ENCODE assay signal across 1 cellular context in the genomic region with DNA sequence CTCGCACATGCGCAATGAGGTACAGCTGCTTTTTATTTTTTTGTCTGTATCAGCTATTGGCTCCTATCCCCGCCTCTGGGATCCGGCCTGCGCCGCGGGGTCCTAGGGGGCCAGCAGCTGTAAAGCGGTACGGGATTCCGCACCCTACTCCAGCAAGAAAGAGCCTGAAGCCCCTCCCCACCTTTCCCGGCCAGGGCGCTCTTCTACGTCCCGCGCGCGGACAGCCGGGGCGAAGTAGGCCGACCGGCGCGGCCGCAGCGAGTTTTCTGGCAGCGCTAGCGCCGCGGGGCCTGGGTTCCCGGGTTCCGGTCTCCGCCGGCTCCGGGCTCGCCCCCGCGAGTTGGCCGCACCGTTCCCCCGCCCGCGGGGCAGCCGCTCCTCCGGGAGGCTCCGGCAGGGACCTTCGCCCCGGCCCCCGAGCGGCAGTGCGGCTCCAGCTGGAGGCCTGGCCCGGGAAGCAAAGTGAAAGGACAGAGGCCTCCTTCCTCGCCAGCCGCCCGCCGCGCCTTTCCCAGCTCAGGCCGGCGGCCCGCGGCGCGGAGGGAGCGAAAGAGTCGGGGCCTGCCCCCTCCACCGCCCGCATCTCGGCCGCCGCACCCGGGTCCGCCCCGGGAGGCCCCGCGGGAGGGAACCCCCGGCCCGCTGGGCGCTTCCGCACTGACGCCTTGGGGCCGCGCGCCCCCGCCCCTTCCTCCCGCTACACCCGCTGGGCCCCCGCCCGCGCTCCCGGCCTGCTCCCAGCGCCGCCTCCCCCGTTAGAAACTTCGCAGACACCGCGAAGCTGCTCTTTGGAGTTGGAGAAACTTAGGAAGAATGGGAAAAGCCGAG.
TF ChIP-seq lines count a peak whose summit lies in the region.

No MANE protein-coding gene starts in this region.

TF ChIP-seq in K562, 482 proteins besides CTCF, POLR2A, EP300 and RAD21 (continued from another document and continues in another):
- TF ChIP-seq ZBTB40 (IDR thresholded peaks at IDR 0.05) (no peak), ZBTB40 (CRISPR knock-in tag; IDR thresholded peaks at IDR 0.05) (no peak), ZNF224 (CRISPR knock-in tag; IDR thresholded peaks at IDR 0.05) (no peak), SP2 (IDR thresholded peaks at IDR 0.05; ENCODE audit: extremely low read depth, low read depth, low read length, poor library complexity, severe bottlenecking) (no peak), JUNB (CRISPR knock-in tag; conservative IDR thresholded peaks at IDR 0.05) (no peak), KLF16 (IDR thresholded peaks at IDR 0.05) (no peak), ZNF644 (tag; IDR thresholded peaks at IDR 0.05; ENCODE audit: low read depth) (no peak), NONO (IDR thresholded peaks at IDR 0.05; ENCODE audit: low read depth in 2 of 2, low read length in 1 of 2) (peak; percentile 16 to 74; a peak in 2 of 4 replicates), NFIX (CRISPR knock-in tag; IDR thresholded peaks at IDR 0.05; ENCODE audit: low read depth) (no peak), MYC (IDR thresholded peaks at IDR 0.05; ENCODE audit: low read depth, low read length) (peak; percentile 43; the same call in 1 of the 2 replicates), MYC (CRISPR knock-in tag; IDR thresholded peaks at IDR 0.05; ENCODE audit: borderline replicate concordance, low read depth) (no peak), JUND (IDR thresholded peaks at IDR 0.05; ENCODE audit: borderline replicate concordance, low read depth, low read length) (no peak), JUND (tag; IDR thresholded peaks at IDR 0.05; ENCODE audit: borderline replicate concordance, low read depth, low read length) (no peak; the same call in 2 of the 3 replicates), NR2F6 (CRISPR knock-in tag; IDR thresholded peaks at IDR 0.05) (no peak), ZNF165 (CRISPR knock-in tag; IDR thresholded peaks at IDR 0.05; ENCODE audit: borderline replicate concordance) (no peak), OTX1 (CRISPR knock-in tag; IDR thresholded peaks at IDR 0.05) (peak; percentile 9; the same call in 1 of the 2 replicates), RNF2 (IDR thresholded peaks at IDR 0.05) (no peak), CHAMP1 (IDR thresholded peaks at IDR 0.05) (peak; percentile 15; the same call in 1 of the 2 replicates), SMAD3 (CRISPR knock-in tag; conservative IDR thresholded peaks at IDR 0.05) (no peak), TCF7L2 (IDR thresholded peaks at IDR 0.05; ENCODE audit: low read depth, low read length) (no peak), HSF4 (CRISPR knock-in tag; IDR thresholded peaks at IDR 0.05; ENCODE audit: borderline replicate concordance) (no peak), ZNF232 (CRISPR knock-in tag; IDR thresholded peaks at IDR 0.05) (no peak), MED1 (CRISPR knock-in tag; IDR thresholded peaks at IDR 0.05; ENCODE audit: borderline replicate concordance) (no peak), ETS2 (tag; IDR thresholded peaks at IDR 0.05; ENCODE audit: borderline replicate concordance, poor library complexity, severe bottlenecking) (no peak), SIN3A (IDR thresholded peaks at IDR 0.05; ENCODE audit: borderline replicate concordance in 2 of 2, control insufficient read depth in 1 of 2, low read depth in 2 of 2, low read length in 2 of 2) (no peak; a peak in 1 of 4 replicates), IFI16 (CRISPR knock-in tag; IDR thresholded peaks at IDR 0.05) (no peak), DDX20 (tag; IDR thresholded peaks at IDR 0.05; ENCODE audit: low read depth) (no peak), MTF1 (CRISPR knock-in tag; IDR thresholded peaks at IDR 0.05; ENCODE audit: borderline replicate concordance) (no peak), ZBTB5 (IDR thresholded peaks at IDR 0.05) (no peak), NEUROD1 (IDR thresholded peaks at IDR 0.05; ENCODE audit: borderline replicate concordance, low read depth, low read length, partially characterized antibody) (no peak), ELF2 (CRISPR knock-in tag; IDR thresholded peaks at IDR 0.05) (no peak), MIER1 (IDR thresholded peaks at IDR 0.05; ENCODE audit: low read depth) (no peak), SMAD2 (IDR thresholded peaks at IDR 0.05; ENCODE audit: low read depth, low read length) (no peak), ILK (tag; IDR thresholded peaks at IDR 0.05; ENCODE audit: borderline replicate concordance, low read depth) (no peak), ZNF143 (CRISPR knock-in tag; IDR thresholded peaks at IDR 0.05) (no peak), NR1H2 (CRISPR knock-in tag; IDR thresholded peaks at IDR 0.05) (0 out of 2 replicates have a peak, but pooled peaks have one; percentile 19), ZBTB49 (CRISPR knock-in tag; IDR thresholded peaks at IDR 0.05; ENCODE audit: borderline replicate concordance) (no peak)
- TF ChIP-seq, protein P1, sequence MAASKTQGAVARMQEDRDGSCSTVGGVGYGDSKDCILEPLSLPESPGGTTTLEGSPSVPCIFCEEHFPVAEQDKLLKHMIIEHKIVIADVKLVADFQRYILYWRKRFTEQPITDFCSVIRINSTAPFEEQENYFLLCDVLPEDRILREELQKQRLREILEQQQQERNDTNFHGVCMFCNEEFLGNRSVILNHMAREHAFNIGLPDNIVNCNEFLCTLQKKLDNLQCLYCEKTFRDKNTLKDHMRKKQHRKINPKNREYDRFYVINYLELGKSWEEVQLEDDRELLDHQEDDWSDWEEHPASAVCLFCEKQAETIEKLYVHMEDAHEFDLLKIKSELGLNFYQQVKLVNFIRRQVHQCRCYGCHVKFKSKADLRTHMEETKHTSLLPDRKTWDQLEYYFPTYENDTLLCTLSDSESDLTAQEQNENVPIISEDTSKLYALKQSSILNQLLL (CRISPR knock-in tag; IDR thresholded peaks at IDR 0.05; ENCODE audit: borderline replicate concordance), result no peak
- TF ChIP-seq, protein P2, sequence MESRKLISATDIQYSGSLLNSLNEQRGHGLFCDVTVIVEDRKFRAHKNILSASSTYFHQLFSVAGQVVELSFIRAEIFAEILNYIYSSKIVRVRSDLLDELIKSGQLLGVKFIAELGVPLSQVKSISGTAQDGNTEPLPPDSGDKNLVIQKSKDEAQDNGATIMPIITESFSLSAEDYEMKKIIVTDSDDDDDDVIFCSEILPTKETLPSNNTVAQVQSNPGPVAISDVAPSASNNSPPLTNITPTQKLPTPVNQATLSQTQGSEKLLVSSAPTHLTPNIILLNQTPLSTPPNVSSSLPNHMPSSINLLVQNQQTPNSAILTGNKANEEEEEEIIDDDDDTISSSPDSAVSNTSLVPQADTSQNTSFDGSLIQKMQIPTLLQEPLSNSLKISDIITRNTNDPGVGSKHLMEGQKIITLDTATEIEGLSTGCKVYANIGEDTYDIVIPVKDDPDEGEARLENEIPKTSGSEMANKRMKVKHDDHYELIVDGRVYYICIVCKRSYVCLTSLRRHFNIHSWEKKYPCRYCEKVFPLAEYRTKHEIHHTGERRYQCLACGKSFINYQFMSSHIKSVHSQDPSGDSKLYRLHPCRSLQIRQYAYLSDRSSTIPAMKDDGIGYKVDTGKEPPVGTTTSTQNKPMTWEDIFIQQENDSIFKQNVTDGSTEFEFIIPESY (CRISPR knock-in tag; IDR thresholded peaks at IDR 0.05), result 0 out of 2 replicates have a peak, but pooled peaks have one; percentile 31
